In the genomic region with DNA sequence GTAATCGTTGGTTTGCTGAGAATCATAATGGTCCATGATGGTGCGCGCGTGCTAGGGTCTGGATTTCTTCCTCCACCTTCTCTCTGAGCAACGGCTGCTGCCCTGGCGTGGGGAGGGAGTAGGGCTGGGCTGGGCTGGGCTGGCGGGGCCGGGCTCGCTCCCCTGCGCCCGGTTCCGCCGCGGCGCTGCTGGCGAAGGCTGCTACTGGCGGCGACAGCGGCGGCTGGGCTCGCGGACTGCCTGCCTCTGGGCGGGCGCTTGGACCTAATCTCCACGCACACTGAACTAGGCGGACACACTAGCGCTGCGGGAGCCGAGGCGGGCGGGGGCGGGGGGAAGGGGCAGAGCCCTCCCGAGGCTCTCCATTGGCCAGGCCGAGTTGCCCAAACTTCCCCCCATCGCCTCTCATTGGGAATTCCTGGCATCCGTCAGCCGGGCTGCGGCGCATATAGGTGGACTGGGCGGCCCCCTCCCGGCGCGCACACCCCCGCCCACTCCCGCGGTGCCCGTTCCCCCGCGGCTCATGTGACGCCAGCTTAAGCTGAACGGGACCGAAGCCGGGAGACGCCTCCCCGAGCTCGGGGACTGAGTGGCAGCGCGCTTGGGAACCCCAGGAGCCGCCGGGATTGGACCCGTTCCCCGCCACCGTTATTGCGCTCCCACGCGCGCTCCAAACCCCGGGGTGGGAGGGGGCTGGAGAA, we compare ENCODE assay signal across 8 cellular contexts. TPM values are rescaled to one million over a fixed set of nuclear protein-coding genes. Genes with fewer than 3 reads are reported as not detected.
DNase-seq lines count a peak whose midpoint lies in the region; ATAC-seq and TF ChIP-seq lines count a peak whose summit lies in the region.

A gene (minus strand): TSS at position 282 of the 701 bp plus-strand sequence. CDS start 246 bp downstream, at position 36.

- peaks cover 0 to 40% of the 10 kb centered on the region in 2 donors for H3K4me1 ChIP-seq in right atrium auricular region
- peaks cover 8 to 13% of the 10 kb centered on the region in 2 donors for H3K4me1 ChIP-seq in uterus

- H3K9me3 ChIP-seq in right atrium auricular region (no peaks in the 10 kb centered on the region), uterus (no peaks in the 10 kb centered on the region)

- H3K27ac ChIP-seq in right atrium auricular region (peak within 1 kb of the TSS; percentile 97 to 98), uterus (peak within 1 kb of the TSS; percentile 97 to 100)

- H3K36me3 ChIP-seq in right atrium auricular region: peaks cover 12% of the 10 kb centered on the region
- H3K36me3 ChIP-seq in uterus: no peaks in the 10 kb centered on the region

- TF ChIP-seq CTCF in astrocyte of the cerebellum (IDR thresholded peaks at IDR 0.05; ENCODE audit: low read depth, low read length, missing control alignments) (no peak), right atrium auricular region (IDR thresholded peaks at IDR 0.05) (no peak), uterus (IDR thresholded peaks at IDR 0.05) (peak in 1 of 4 experiments; percentile 29)

- H3K4me3 ChIP-seq in astrocyte of the cerebellum (ENCODE audit: low read depth, low read length) (peak within 1 kb of the TSS; percentile 98), right atrium auricular region (peak within 1 kb of the TSS; percentile 91 to 97), uterus (peak within 1 kb of the TSS; percentile 88 to 94)

- peak; percentile 87 to 91 for TF ChIP-seq POLR2A in uterus (IDR thresholded peaks at IDR 0.05)

- DNase-seq in AG08396 (ENCODE audit: low spot score): peak; percentile 96
- DNase-seq in NCI-H1930 (lab: John Stamatoyannopoulos, UW): peak; percentile 88 to 90
- DNase-seq in T-helper 22 cell (ENCODE audit: low read depth): peak; percentile 38
- peak; percentile 94 for DNase-seq in astrocyte of the cerebellum (ENCODE audit: low read depth)
- DNase-seq in right atrium auricular region (ENCODE audit: low spot score): peak; percentile 97
- peak; percentile 97 for DNase-seq in posterior vena cava (ENCODE audit: low spot score)
- DNase-seq in uterus: peak; percentile 95 to 97

- H3K27me3 ChIP-seq in right atrium auricular region (no peaks in the 10 kb centered on the region), uterus (no peaks in the 10 kb centered on the region)

- peak; percentile 48 for ATAC-seq in GM21423 (IDR thresholded peaks at IDR 0.05; ENCODE audit: unreplicated experiment)

- in situ Hi-C loops in astrocyte of the cerebellum (cut with HindIII; ENCODE audit: low sequenced_read_pairs): no loop called here

- intact Hi-C loops in posterior vena cava (cut with DNase I) (loop anchor here in 1 of 2 donors (10.0 kb wide), 1 partner anchor 54 kb away; no protein-coding TSS in a partner anchor), uterus (cut with DNase I; ENCODE audit: low total_unique reads) (loop anchor here (5.0 kb wide), 1 partner anchor 37 kb away; no protein-coding TSS in a partner anchor)

RNA-seq across cellular contexts. Expression of the gene that starts here (rescaled TPM):
- total RNA-seq in right atrium auricular region (100 to 1,000 TPM; 170 to 316 TPM), posterior vena cava (100 to 1,000 TPM; 665 to 826 TPM), uterus (100 to 1,000 TPM; 147 to 538 (median 343) TPM)

Comparison
In these comparisons a context has a peak if more than half of its experiments do, and no peak if none do; other contexts are left out.
1. Peak in every context shown above with its lines: DNase-seq, ATAC-seq, H3K4me3 ChIP-seq and H3K27ac ChIP-seq.
2. DNase-seq: peak in every context shown above with its lines; median percentile 97 in right atrium auricular region; 97 in posterior vena cava; 96 in AG08396; 96 in uterus; 94 in astrocyte of the cerebellum; 89 in NCI-H1930; 38 in T-helper 22 cell.